21 cellular contexts compared by ENCODE assay signal in genomic region chr20:8627386-8628030, GRCh38.
A peak's percentile ranks its signal among the peaks of the same experiment; 100 is the strongest.
DNase-seq lines count a peak whose midpoint lies in the region; ATAC-seq and TF ChIP-seq lines count a peak whose summit lies in the region.
"Had no signal": no experiment of that assay in that cellular context is flagged by ENCODE, and none has a peak within 500 bp of the region (broad histone marks: within the 10 kb centered on the region; RNA-seq: fewer than 3 reads in every experiment).

No MANE protein-coding gene starts in this region.

- 50 to 70% methylated on average over 5 of the region's 5 CpGs for WGBS in tibial nerve, 2 donors

- H3K36me3 ChIP-seq in adipocyte (ENCODE audit: control insufficient read depth, insufficient read depth, low read length, severe bottlenecking) (no peaks in the 10 kb centered on the region), tibial artery (no peaks in the 10 kb centered on the region), tibial nerve (no peaks in the 10 kb centered on the region)
- H3K36me3 ChIP-seq: cardiac muscle cell, MG63 had no signal

- peak overlapping the region; percentile 55 for H3K9ac ChIP-seq in adipocyte (ENCODE audit: low read length)

- no peak for ATAC-seq in GM19463 (IDR thresholded peaks at IDR 0.05; ENCODE audit: unreplicated experiment)

- TF ChIP-seq EP300 in tibial nerve (IDR thresholded peaks at IDR 0.05) = no peak

- peaks cover 10% of the 10 kb centered on the region for H3K4me1 ChIP-seq in adipocyte (ENCODE audit: control insufficient read depth, insufficient read depth, low read length)
- H3K4me1 ChIP-seq in tibial artery = peaks cover 0 to 5% (median 0%) of the 10 kb centered on the region in 4 donors
- peaks cover 0 to 13% (median 0%) of the 10 kb centered on the region in 4 donors for H3K4me1 ChIP-seq in tibial nerve

- intact Hi-C loops in tibial artery (cut with DNase I; ENCODE audit: low total_unique reads) = no loop called here

- H3K27ac ChIP-seq in tibial artery (no peak overlapping the region), tibial nerve (no peak overlapping the region)
- H3K27ac ChIP-seq: cardiac muscle cell had no signal

- no peak for TF ChIP-seq POLR2A in tibial nerve (IDR thresholded peaks at IDR 0.05)

- no peaks in the 10 kb centered on the region for H3K9me3 ChIP-seq in adipocyte (ENCODE audit: control insufficient read depth, low read length)
- H3K9me3 ChIP-seq in tibial artery = no peaks in the 10 kb centered on the region
- H3K9me3 ChIP-seq in tibial nerve = no peaks in the 10 kb centered on the region
- H3K9me3 ChIP-seq: MG63 had no signal

- DNase-seq in adipocyte (ENCODE audit: low read depth) (no peak), fibroblast of the aortic adventitia (ENCODE audit: low read depth) (peak; percentile 52), myocyte (ENCODE audit: low read depth) (peak; percentile 1), tibial artery (no peak), activated gamma-delta T cell treated with Interleukin-2 at 50 U/mL for 16 hours (no peak), tibial nerve (ENCODE audit: low spot score in 2 of 2) (no peak), DMS153 treated with DMSO at 0.1 percent for 48 hours (lab: John Stamatoyannopoulos, UW; ENCODE audit: unreplicated experiment) (no peak)
- DNase-seq: activated CD4-positive, alpha-beta memory T cell treated with anti-CD3 and anti-CD28 coated beads, Interleukin-2, amount 10 ng/mL, durations not matched to agents 7 days and 5 days; activated naive CD8-positive, alpha-beta T cell treated with anti-CD3 and anti-CD28 coated beads, Interleukin-2, amount 10 ng/mL, durations not matched to agents 7 days and 5 days; activated T-cell treated with anti-CD3 and anti-CD28 coated beads, Interleukin-2, amount 50 U/mL, for 48 hours; C1 segment of cervical spinal cord; DMS53; HFFc6; immature natural killer cell; MG63; NCI-H1694; NCI-H446 treated with DMSO at 0.1 percent for 48 hours; OCI-M1 had no signal

- TF ChIP-seq CTCF in fibroblast of the aortic adventitia (IDR thresholded peaks at IDR 0.05; ENCODE audit: insufficient read depth, low read length) = no peak
- no peak for TF ChIP-seq CTCF in tibial artery (IDR thresholded peaks at IDR 0.05)
- TF ChIP-seq CTCF in tibial nerve (IDR thresholded peaks at IDR 0.05) = no peak

- H3K4me3 ChIP-seq in adipocyte (ENCODE audit: low read length) = peak overlapping the region; percentile 80
- H3K4me3 ChIP-seq in fibroblast of the aortic adventitia (ENCODE audit: low read depth, low read length) = peak overlapping the region; percentile 52
- H3K4me3 ChIP-seq in tibial artery = peak overlapping the region; percentile 8 to 16
- peak overlapping the region in 1 of 4 donors; percentile 28 for H3K4me3 ChIP-seq in tibial nerve
- H3K4me3 ChIP-seq: cardiac muscle cell, MG63, smooth muscle cell had no signal

- H3K27me3 ChIP-seq in adipocyte (replicated peaks; ENCODE audit: control insufficient read depth, insufficient read depth, low read length) = no peaks in the 10 kb centered on the region
- no peaks in the 10 kb centered on the region for H3K27me3 ChIP-seq in tibial artery
- no peaks in the 10 kb centered on the region for H3K27me3 ChIP-seq in tibial nerve
- H3K27me3 ChIP-seq: cardiac muscle cell, MG63 had no signal

Comparison
In these comparisons a context has a peak if more than half of its experiments do, and no peak if none do; other contexts are left out.
1. DNase-seq: peak in fibroblast of the aortic adventitia (single experiment) and myocyte (single experiment); none in adipocyte (single experiment), tibial artery (0 of 2), activated gamma-delta T cell treated with Interleukin-2 at 50 U/mL for 16 hours (single experiment), tibial nerve (0 of 2) and DMS153 treated with DMSO at 0.1 percent for 48 hours (single experiment).